21 cellular contexts compared by ENCODE assay signal in the genomic region with DNA sequence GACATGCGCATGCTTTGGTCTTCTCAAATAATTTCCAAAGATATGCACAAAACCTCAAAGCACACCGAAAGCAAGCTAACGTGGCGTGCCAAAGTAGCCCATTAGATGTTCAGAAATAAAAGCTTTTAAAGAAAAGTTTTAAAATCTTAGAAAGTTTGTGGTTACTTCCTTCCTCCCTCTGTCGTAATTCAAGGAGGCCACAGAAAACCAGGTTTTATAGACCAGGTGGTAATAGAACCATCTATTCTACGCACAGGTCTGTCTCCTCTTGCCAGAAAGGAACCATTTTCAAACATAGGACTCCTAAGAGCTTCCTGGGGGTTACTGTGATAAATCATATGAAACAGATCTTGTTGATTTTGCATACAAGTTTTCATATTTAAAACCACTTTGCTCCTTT.
"Had no signal": no experiment of that assay in that cellular context is flagged by ENCODE, and none has a peak within 500 bp of the region (broad histone marks: within the 10 kb centered on the region; RNA-seq: fewer than 3 reads in every experiment).

No MANE protein-coding gene starts in this region.

- DNase-seq: activated CD4-positive, alpha-beta memory T cell treated with anti-CD3 and anti-CD28 coated beads for 36 hours; activated CD4-positive, alpha-beta T cell treated with anti-CD3 and anti-CD28 coated beads, Interleukin-2, amount 10 ng/mL, durations not matched to agents 7 days and 5 days; activated CD4-positive, CD25-positive, alpha-beta regulatory T cell; activated CD8-positive, alpha-beta memory T cell treated with anti-CD3 and anti-CD28 coated beads, Interleukin-2, amount 50 U/mL, for 4 hours; activated effector memory CD4-positive, alpha-beta T cell treated with Interleukin-2 at 50 U/mL for 16 hours; activated naive CD4-positive, alpha-beta T cell; activated T-cell treated with anti-CD3 and anti-CD28 coated beads, Interleukin-2, amount 50 U/mL, for 1 hour; amniotic stem cell; cortex of kidney; Kasumi-1; NCI-H146; NCI-H187 treated with DMSO at 0.1 percent for 48 hours; NCI-H2171; NCI-H226; NCI-H774; SIG-M5; T-cell had no signal

- H3K27me3 Mint-ChIP-seq: activated CD4-positive, alpha-beta memory T cell treated with anti-CD3 and anti-CD28 coated beads for 36 hours; activated CD4-positive, alpha-beta T cell treated with anti-CD3 and anti-CD28 coated beads, Interleukin-2, amount 10 ng/mL, durations not matched to agents 7 days and 5 days; brain; central memory CD8-positive, alpha-beta T cell; T-cell had no signal

- H3K27ac Mint-ChIP-seq: activated CD4-positive, alpha-beta memory T cell treated with anti-CD3 and anti-CD28 coated beads for 36 hours; activated CD4-positive, alpha-beta T cell treated with anti-CD3 and anti-CD28 coated beads, Interleukin-2, amount 10 ng/mL, durations not matched to agents 7 days and 5 days; activated T-helper 1 cell treated with anti-CD3 and anti-CD28 coated beads, Interleukin-12 subunit alpha, Interleukin-12 subunit beta, Interleukin-2, Interleukin-4 antibody, amounts not matched to agents 30 ng/mL and 10 ng/mL and 1 ng/mL, durations not matched to agents 14 hours and 24 hours and 36 hours; T-cell had no signal

- H3K4me3 ChIP-seq: SK-N-MC had no signal

- H3K4me3 Mint-ChIP-seq: activated CD4-positive, alpha-beta memory T cell treated with anti-CD3 and anti-CD28 coated beads for 36 hours; activated CD4-positive, alpha-beta T cell treated with anti-CD3 and anti-CD28 coated beads, Interleukin-2, amount 10 ng/mL, durations not matched to agents 7 days and 5 days; activated T-helper 1 cell treated with anti-CD3 and anti-CD28 coated beads, Interleukin-12 subunit alpha, Interleukin-12 subunit beta, Interleukin-2, Interleukin-4 antibody, amounts not matched to agents 30 ng/mL and 10 ng/mL and 1 ng/mL, durations not matched to agents 14 hours and 24 hours and 36 hours; brain; central memory CD8-positive, alpha-beta T cell; T-cell had no signal

- H3K9me3 Mint-ChIP-seq: activated CD4-positive, alpha-beta memory T cell treated with anti-CD3 and anti-CD28 coated beads for 36 hours; activated CD4-positive, alpha-beta T cell treated with anti-CD3 and anti-CD28 coated beads, Interleukin-2, amount 10 ng/mL, durations not matched to agents 7 days and 5 days; activated T-helper 1 cell treated with anti-CD3 and anti-CD28 coated beads, Interleukin-12 subunit alpha, Interleukin-12 subunit beta, Interleukin-2, Interleukin-4 antibody, amounts not matched to agents 30 ng/mL and 10 ng/mL and 1 ng/mL, durations not matched to agents 14 hours and 24 hours and 36 hours; brain; central memory CD8-positive, alpha-beta T cell; T-cell had no signal

- H3K36me3 Mint-ChIP-seq: activated CD4-positive, alpha-beta memory T cell treated with anti-CD3 and anti-CD28 coated beads for 36 hours; brain had no signal
